ENCODE assay signal across 10 cellular contexts in genomic region chr3:150232992-150233451, GRCh38.
DNase-seq lines count a peak whose midpoint lies in the region; ATAC-seq and TF ChIP-seq lines count a peak whose summit lies in the region.
"Had no signal": no experiment of that assay in that cellular context is flagged by ENCODE, and none has a peak within 500 bp of the region (broad histone marks: within the 10 kb centered on the region; RNA-seq: fewer than 3 reads in every experiment).

No MANE protein-coding gene starts in this region.

- no peak for TF ChIP-seq POLR2A in testis (IDR thresholded peaks at IDR 0.05)

- no peak overlapping the region for H3K27ac ChIP-seq in testis

- in situ Hi-C loops in GM13977 (cut with MboI; ENCODE audit: low pct_unique_long_range_greater_than_20kb, low sequenced_read_pairs, unreplicated experiment): no loop called here

- 38 to 73% methylated on average over 4 of the region's 4 CpGs for WGBS in testis, 2 donors

- TF ChIP-seq CTCF in testis (IDR thresholded peaks at IDR 0.05) (no peak), GM13977 (IDR thresholded peaks at IDR 0.05; ENCODE audit: extremely low read depth, insufficient read depth, missing control alignments) (no peak)

- no peaks in the 10 kb centered on the region for H3K27me3 ChIP-seq in testis

- intact Hi-C loops in left ventricle myocardium superior (cut with micrococcal nuclease): loop anchor here (10.0 kb wide), 1 partner anchor 262 kb away; no protein-coding TSS in a partner anchor
- intact Hi-C loops in testis (cut with DNase I; ENCODE audit: low total_unique reads): no loop called here

- no peak overlapping the region for H3K4me3 ChIP-seq in testis

- H3K36me3 ChIP-seq in testis (ENCODE audit: low read depth, missing control alignments): no peaks in the 10 kb centered on the region

- DNase-seq in NCI-H1105 (lab: John Stamatoyannopoulos, UW) (peak; percentile 94), amniotic epithelial cell (ENCODE audit: low read depth) (peak; percentile 76), left ventricle myocardium superior (peak; percentile 88), testis (peak; percentile 35), GM13977 (ENCODE audit: low spot score) (no peak), D341Med (ENCODE audit: low spot score) (no peak)
- DNase-seq: activated naive CD8-positive, alpha-beta T cell treated with anti-CD3 and anti-CD28 coated beads, Interleukin-2, amount 10 ng/mL, durations not matched to agents 7 days and 5 days; naive thymus-derived CD8-positive, alpha-beta T cell; NCI-H2227 treated with DMSO at 0.1 percent for 48 hours had no signal

- peak; percentile 97 for ATAC-seq in left ventricle myocardium superior
- ATAC-seq in GM19023 (IDR thresholded peaks at IDR 0.05; ENCODE audit: unreplicated experiment): no peak
- ATAC-seq: naive thymus-derived CD8-positive, alpha-beta T cell had no signal

- no peaks in the 10 kb centered on the region for H3K4me1 ChIP-seq in testis

- H3K9me3 ChIP-seq in testis: no peaks in the 10 kb centered on the region

Comparison
In these comparisons a context has a peak if more than half of its experiments do, and no peak if none do; other contexts are left out.
1. DNase-seq: peak in NCI-H1105 (single experiment), amniotic epithelial cell (single experiment), left ventricle myocardium superior (single experiment) and testis (single experiment); none in GM13977 (single experiment) and D341Med (single experiment).